19 cellular contexts compared by ENCODE assay signal in genomic region chr5:40774626-40775025, GRCh38.
"Had no signal": no experiment of that assay in that cellular context is flagged by ENCODE, and none has a peak within 500 bp of the region (broad histone marks: within the 10 kb centered on the region; RNA-seq: fewer than 3 reads in every experiment).

No MANE protein-coding gene starts in this region.

- H3K4me3 Mint-ChIP-seq: activated CD4-positive, alpha-beta memory T cell treated with anti-CD3 and anti-CD28 coated beads for 36 hours; activated naive CD8-positive, alpha-beta T cell treated with anti-CD3 and anti-CD28 coated beads, Interleukin-2, amount 10 ng/mL, durations not matched to agents 7 days and 5 days; activated T-cell treated with anti-CD3 and anti-CD28 coated beads, Interleukin-2, amount 50 U/mL, for 72 hours; nephron; stimulated activated naive B cell treated with anti-CD40 and anti-IgM and Interleukin-4, amounts not matched to agents 10 μg/mL and 1 μg/mL and 100 μg/mL, for 72 hours; type B pancreatic cell had no signal

- H3K27me3 Mint-ChIP-seq: activated CD4-positive, alpha-beta memory T cell treated with anti-CD3 and anti-CD28 coated beads for 36 hours; activated naive CD8-positive, alpha-beta T cell treated with anti-CD3 and anti-CD28 coated beads, Interleukin-2, amount 10 ng/mL, durations not matched to agents 7 days and 5 days; stimulated activated naive B cell treated with anti-CD40 and anti-IgM and Interleukin-4, amounts not matched to agents 10 μg/mL and 1 μg/mL and 100 μg/mL, for 72 hours; type B pancreatic cell had no signal

- H3K4me3 ChIP-seq: dorsolateral prefrontal cortex, heart right ventricle, left ventricle myocardium inferior, psoas muscle, spleen, suprapubic skin had no signal

- H3K27ac ChIP-seq: dorsolateral prefrontal cortex, heart right ventricle, left ventricle myocardium inferior, psoas muscle, spleen, suprapubic skin had no signal

- H3K4me1 ChIP-seq: psoas muscle had no signal

- H3K27ac Mint-ChIP-seq: activated CD4-positive, alpha-beta memory T cell treated with anti-CD3 and anti-CD28 coated beads for 36 hours; activated naive CD8-positive, alpha-beta T cell treated with anti-CD3 and anti-CD28 coated beads, Interleukin-2, amount 10 ng/mL, durations not matched to agents 7 days and 5 days; nephron; stimulated activated naive B cell treated with anti-CD40 and anti-IgM and Interleukin-4, amounts not matched to agents 10 μg/mL and 1 μg/mL and 100 μg/mL, for 72 hours; type B pancreatic cell had no signal

- H3K27me3 ChIP-seq: dorsolateral prefrontal cortex, heart right ventricle, spleen, suprapubic skin had no signal

- DNase-seq: activated CD4-positive, alpha-beta memory T cell treated with anti-CD3 and anti-CD28 coated beads for 36 hours; activated CD4-positive, alpha-beta T cell treated with anti-CD3 and anti-CD28 coated beads for 1 hour; activated naive CD8-positive, alpha-beta T cell treated with anti-CD3 and anti-CD28 coated beads, Interleukin-2, amount 10 ng/mL, durations not matched to agents 7 days and 5 days; activated T-cell treated with anti-CD3 and anti-CD28 coated beads, Interleukin-2, amount 50 U/mL, for 72 hours; anterior cingulate cortex; dorsolateral prefrontal cortex; foreskin melanocyte; heart right ventricle; islet precursor cell; left ventricle myocardium inferior; mesenchymal stem cell; psoas muscle; spleen; stimulated activated CD4-positive, alpha-beta T cell treated with anti-CD3 and anti-CD28 coated beads, Interleukin-1b, Interleukin-23, amount 100 ng/mL, for 48 hours; stimulated activated naive B cell treated with anti-CD40 and anti-IgM and Interleukin-4, amounts not matched to agents 10 μg/mL and 1 μg/mL and 100 μg/mL, for 72 hours had no signal

- ATAC-seq: activated T-cell treated with anti-CD3 and anti-CD28 coated beads, Interleukin-2, amount 50 U/mL, for 72 hours; heart right ventricle; psoas muscle; sciatic nerve; stimulated activated naive B cell treated with anti-CD40 and anti-IgM and Interleukin-4, amounts not matched to agents 10 μg/mL and 1 μg/mL and 100 μg/mL, for 72 hours had no signal

- H3K9me3 ChIP-seq: heart right ventricle, left ventricle myocardium inferior, psoas muscle, spleen, suprapubic skin had no signal

- H3K4me1 Mint-ChIP-seq: nephron had no signal
